Comparison of ENCODE assay signal across 17 cellular contexts in the genomic region with DNA sequence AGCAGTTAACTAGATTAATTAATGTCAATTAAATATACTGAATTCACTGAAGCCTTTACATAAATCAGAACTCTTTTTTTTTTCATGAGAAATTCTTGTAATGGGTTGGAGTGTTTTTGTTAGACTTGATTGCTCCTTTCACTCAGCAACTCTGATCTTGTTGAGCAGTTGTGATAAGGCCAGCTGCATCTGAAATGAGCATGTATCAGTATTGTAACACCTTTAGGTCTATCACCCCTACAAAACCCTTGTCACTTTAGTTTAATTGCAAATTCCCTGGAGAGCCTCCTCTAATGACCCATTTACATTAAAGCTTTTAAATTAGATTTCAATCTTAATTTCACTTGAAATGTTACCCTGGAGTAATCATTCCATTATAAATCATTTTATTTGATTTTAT.
DNase-seq lines count a peak whose midpoint lies in the region; TF ChIP-seq lines count a peak whose summit lies in the region.
"Had no signal": no experiment of that assay in that cellular context is flagged by ENCODE, and none has a peak within 500 bp of the region (broad histone marks: within the 10 kb centered on the region; RNA-seq: fewer than 3 reads in every experiment).

No MANE protein-coding gene starts in this region.

- no peaks in the 10 kb centered on the region for H3K4me1 ChIP-seq in mesendoderm (ENCODE audit: control insufficient read depth, low read depth, low read length)
- H3K4me1 ChIP-seq: HAP-1 had no signal

- no peak overlapping the region for H2BK15ac ChIP-seq in mesendoderm (replicated peaks; ENCODE audit: low read depth)

- no peak overlapping the region for H3K4ac ChIP-seq in mesendoderm (ENCODE audit: low read depth, low read length)

- no peak overlapping the region for H4K5ac ChIP-seq in mesendoderm (ENCODE audit: low read length)

- TF ChIP-seq CTCF in coronary artery (IDR thresholded peaks at IDR 0.05): no peak

- no peak overlapping the region for H3K27ac ChIP-seq in mesendoderm (ENCODE audit: low read depth, low read length)
- H3K27ac ChIP-seq in coronary artery: no peak overlapping the region

- no peak overlapping the region for H3K9ac ChIP-seq in mesendoderm (ENCODE audit: low read length)

- H3K27me3 ChIP-seq in mesendoderm (ENCODE audit: insufficient read depth, low read length, poor library complexity): no peaks in the 10 kb centered on the region

- H3K4me3 ChIP-seq in mesendoderm (ENCODE audit: low read length): no peak overlapping the region
- H3K4me3 ChIP-seq in coronary artery: no peak overlapping the region
- H3K4me3 ChIP-seq: HAP-1 had no signal

- H3K79me2 ChIP-seq in mesendoderm (ENCODE audit: control insufficient read depth, insufficient read depth, low read length): no peaks in the 10 kb centered on the region

- no peak overlapping the region for H4K8ac ChIP-seq in mesendoderm (ENCODE audit: low read depth, low read length)

- H3K36me3 ChIP-seq in mesendoderm (ENCODE audit: control insufficient read depth, insufficient read depth, low read length): no peaks in the 10 kb centered on the region
- H3K36me3 ChIP-seq: HAP-1 had no signal

- no peak overlapping the region for H3K56ac ChIP-seq in mesendoderm (ENCODE audit: low read length)

- no peak overlapping the region for H2BK5ac ChIP-seq in mesendoderm (ENCODE audit: low read length)

- no peak overlapping the region for H2AK5ac ChIP-seq in mesendoderm (ENCODE audit: low read length)

- no peak overlapping the region for H3K18ac ChIP-seq in mesendoderm (ENCODE audit: low read length)

- no peak overlapping the region for H3K23ac ChIP-seq in mesendoderm (ENCODE audit: low read length)

- H3K4me2 ChIP-seq in mesendoderm (ENCODE audit: low read length): no peak overlapping the region

- no peak overlapping the region for H2BK120ac ChIP-seq in mesendoderm (ENCODE audit: low read depth, low read length)

- DNase-seq in NCI-H1105 (lab: John Stamatoyannopoulos, UW) (peak; percentile 19), NCI-H1105 treated with DMSO at 0.1 percent for 48 hours (lab: John Stamatoyannopoulos, UW) (peak; percentile 51), NCI-H69 (lab: John Stamatoyannopoulos, UW) (peak; percentile 58), mesendoderm (peak; percentile 91), NCI-H345 (lab: John Stamatoyannopoulos, UW) (no peak), NCI-H1048 (lab: John Stamatoyannopoulos, UW) (no peak), coronary artery (ENCODE audit: low spot score) (no peak)
- DNase-seq: C1 segment of cervical spinal cord; Calu3; CD4-positive, alpha-beta memory T cell; COR-L47; DMS53; DMS79 treated with DMSO at 0.1 percent for 48 hours; GF-D8; GOT3; HFFc6 had no signal

- H3K79me1 ChIP-seq in mesendoderm (ENCODE audit: low read length): no peaks in the 10 kb centered on the region

Comparison
In these comparisons a context has a peak if more than half of its experiments do, and no peak if none do; other contexts are left out.
1. DNase-seq: peak in NCI-H1105 (single experiment), NCI-H1105 treated with DMSO at 0.1 percent for 48 hours (single experiment), NCI-H69 (single experiment) and mesendoderm (single experiment); none in NCI-H345 (single experiment), NCI-H1048 (single experiment) and coronary artery (single experiment).